In genomic region chr5:150511641-150512367, GRCh38 we compare ENCODE assay signal across 9 cellular contexts. TPM values are rescaled to one million over a fixed set of nuclear protein-coding genes. Genes with fewer than 3 reads are reported as not detected.
A peak's percentile ranks its signal among the peaks of the same experiment; 100 is the strongest.
DNase-seq lines count a peak whose midpoint lies in the region; ATAC-seq and TF ChIP-seq lines count a peak whose summit lies in the region.
"Had no signal": no experiment of that assay in that cellular context is flagged by ENCODE, and none has a peak within 500 bp of the region (broad histone marks: within the 10 kb centered on the region; RNA-seq: fewer than 3 reads in every experiment).

No MANE protein-coding gene starts in this region.

- no peak overlapping the region for H2AFZ ChIP-seq in MM.1S (ENCODE audit: low read length)
- H2AFZ ChIP-seq: parathyroid adenoma had no signal

- TF ChIP-seq CTCF in chondrocyte (IDR thresholded peaks at IDR 0.05) = no peak
- TF ChIP-seq CTCF in MM.1S (IDR thresholded peaks at IDR 0.05; ENCODE audit: low read length) = no peak

- H4K20me1 ChIP-seq in MM.1S (ENCODE audit: insufficient read depth, low read length) = no peaks in the 10 kb centered on the region

- peak overlapping the region; percentile 93 for H3K27ac Mint-ChIP-seq in chondrocyte (ENCODE audit: unreplicated experiment)
- H3K27ac Mint-ChIP-seq in activated CD4-positive, alpha-beta T cell treated with anti-CD3 and anti-CD28 coated beads, Interleukin-2, amount 10 ng/mL, durations not matched to agents 24 days and 14 days = no peak overlapping the region
- peak overlapping the region in 1 of 8 donors; percentile 24 for H3K27ac Mint-ChIP-seq in CD8-positive, alpha-beta memory T cell

- H3K4me1 ChIP-seq in HUES64 (ENCODE audit: insufficient read depth, low read length) (peaks cover 44% of the 10 kb centered on the region), MM.1S (ENCODE audit: low read length) (no peaks in the 10 kb centered on the region)
- H3K4me1 ChIP-seq in CD8-positive, alpha-beta memory T cell (ENCODE audit: insufficient read depth, low read length) = no peaks in the 10 kb centered on the region

- POLR2A ChIA-PET in CD8-positive, alpha-beta memory T cell (lab: Charles Lee) = no interaction called here

- H3K4me3 ChIP-seq in HUES64 (ENCODE audit: low read length) (no peak overlapping the region), MM.1S (ENCODE audit: low read length) (no peak overlapping the region)
- no peak overlapping the region for H3K4me3 ChIP-seq in CD8-positive, alpha-beta memory T cell (ENCODE audit: low read length)

- peak overlapping the region; percentile 31; the same call in 1 of the 2 replicates for H3K27ac ChIP-seq in HUES64 (ENCODE audit: low read depth, low read length)
- peak overlapping the region; percentile 62 for H3K27ac ChIP-seq in temporal lobe (ENCODE audit: low read depth, low read length)
- H3K27ac ChIP-seq in MM.1S (ENCODE audit: low read length) = no peak overlapping the region
- no peak overlapping the region for H3K27ac ChIP-seq in CD8-positive, alpha-beta memory T cell (ENCODE audit: low read depth, low read length)
- H3K27ac ChIP-seq: parathyroid adenoma had no signal

- CTCF ChIA-PET in CD8-positive, alpha-beta memory T cell (lab: Charles Lee) = interaction anchor here (1.2 kb wide), 1 partner anchor 29 kb away, joined by 3 read pairs; no protein-coding TSS in a partner anchor

- H3K4me3 Mint-ChIP-seq in chondrocyte (ENCODE audit: unreplicated experiment) = no peak overlapping the region
- no peak overlapping the region for H3K4me3 Mint-ChIP-seq in activated T-cell treated with anti-CD3 and anti-CD28 coated beads, Interleukin-2, amount 50 U/mL, for 4 hours
- H3K4me3 Mint-ChIP-seq in activated CD4-positive, alpha-beta T cell treated with anti-CD3 and anti-CD28 coated beads, Interleukin-2, amount 10 ng/mL, durations not matched to agents 24 days and 14 days = no peak overlapping the region
- no peak overlapping the region for H3K4me3 Mint-ChIP-seq in CD8-positive, alpha-beta memory T cell

- H3K36me3 Mint-ChIP-seq in chondrocyte (ENCODE audit: low read depth) = no peaks in the 10 kb centered on the region
- H3K36me3 Mint-ChIP-seq in activated T-cell treated with anti-CD3 and anti-CD28 coated beads, Interleukin-2, amount 50 U/mL, for 4 hours (ENCODE audit: insufficient read depth) = no peaks in the 10 kb centered on the region
- no peaks in the 10 kb centered on the region for H3K36me3 Mint-ChIP-seq in activated CD4-positive, alpha-beta T cell treated with anti-CD3 and anti-CD28 coated beads, Interleukin-2, amount 10 ng/mL, durations not matched to agents 24 days and 14 days (ENCODE audit: low read depth)
- no peaks in the 10 kb centered on the region for H3K36me3 Mint-ChIP-seq in CD8-positive, alpha-beta memory T cell

- H3K9me3 ChIP-seq in HUES64 (ENCODE audit: insufficient read depth, low read depth, low read length) = no peaks in the 10 kb centered on the region
- no peaks in the 10 kb centered on the region for H3K9me3 ChIP-seq in MM.1S (replicated peaks; ENCODE audit: insufficient read depth, low read length)
- no peaks in the 10 kb centered on the region for H3K9me3 ChIP-seq in CD8-positive, alpha-beta memory T cell (ENCODE audit: low read length)

- intact Hi-C loops in left colon (cut with DNase I, micrococcal nuclease) = no loop called here
- intact Hi-C loops in activated CD4-positive, alpha-beta T cell treated with anti-CD3 and anti-CD28 coated beads, Interleukin-2, amount 10 ng/mL, durations not matched to agents 24 days and 14 days (cut with micrococcal nuclease) = no loop called here

- H3K36me3 ChIP-seq in HUES64 (ENCODE audit: insufficient read depth, low read length) (no peaks in the 10 kb centered on the region), MM.1S (replicated peaks; ENCODE audit: insufficient read depth, low read length) (no peaks in the 10 kb centered on the region)
- H3K36me3 ChIP-seq in CD8-positive, alpha-beta memory T cell (ENCODE audit: insufficient read depth, low read length) = no peaks in the 10 kb centered on the region

- no peaks in the 10 kb centered on the region for H3K27me3 ChIP-seq in HUES64 (ENCODE audit: insufficient read depth, low read length)
- H3K27me3 ChIP-seq in MM.1S (replicated peaks; ENCODE audit: insufficient read depth, low read length) = no peaks in the 10 kb centered on the region
- H3K27me3 ChIP-seq in CD8-positive, alpha-beta memory T cell (ENCODE audit: insufficient read depth, low read length, poor library complexity, severe bottlenecking) = no peaks in the 10 kb centered on the region

- no peak overlapping the region for H3K4me2 ChIP-seq in MM.1S (ENCODE audit: low read depth, low read length)

- no peaks in the 10 kb centered on the region for H3F3A ChIP-seq in MM.1S (ENCODE audit: insufficient read depth, low read length)

- H3K79me2 ChIP-seq in MM.1S (ENCODE audit: low read length) = peaks cover 23% of the 10 kb centered on the region

- H3K27me3 Mint-ChIP-seq in chondrocyte (ENCODE audit: low read depth) = no peaks in the 10 kb centered on the region
- no peaks in the 10 kb centered on the region for H3K27me3 Mint-ChIP-seq in activated T-cell treated with anti-CD3 and anti-CD28 coated beads, Interleukin-2, amount 50 U/mL, for 4 hours (ENCODE audit: low read depth)
- H3K27me3 Mint-ChIP-seq in activated CD4-positive, alpha-beta T cell treated with anti-CD3 and anti-CD28 coated beads, Interleukin-2, amount 10 ng/mL, durations not matched to agents 24 days and 14 days = no peaks in the 10 kb centered on the region
- peaks cover 0 to 5% of the 10 kb centered on the region in 2 donors for H3K27me3 Mint-ChIP-seq in CD8-positive, alpha-beta memory T cell

- DNase-seq in chondrocyte (ENCODE audit: low spot score) (no peak), left colon (peak; percentile 88 to 97), MM.1S (no peak)
- DNase-seq in activated T-cell treated with anti-CD3 and anti-CD28 coated beads, Interleukin-2, amount 50 U/mL, for 4 hours = no peak
- no peak for DNase-seq in activated CD4-positive, alpha-beta T cell treated with anti-CD3 and anti-CD28 coated beads, Interleukin-2, amount 10 ng/mL, durations not matched to agents 24 days and 14 days
- no peak for DNase-seq in CD8-positive, alpha-beta memory T cell

- peaks cover 92% of the 10 kb centered on the region for H3K4me1 Mint-ChIP-seq in chondrocyte (ENCODE audit: low read depth)
- no peaks in the 10 kb centered on the region for H3K4me1 Mint-ChIP-seq in activated T-cell treated with anti-CD3 and anti-CD28 coated beads, Interleukin-2, amount 50 U/mL, for 4 hours (ENCODE audit: low read depth)
- no peaks in the 10 kb centered on the region for H3K4me1 Mint-ChIP-seq in activated CD4-positive, alpha-beta T cell treated with anti-CD3 and anti-CD28 coated beads, Interleukin-2, amount 10 ng/mL, durations not matched to agents 24 days and 14 days
- H3K4me1 Mint-ChIP-seq in CD8-positive, alpha-beta memory T cell = no peaks in the 10 kb centered on the region

- no peaks in the 10 kb centered on the region for H3K9me3 Mint-ChIP-seq in chondrocyte (ENCODE audit: low read depth)
- H3K9me3 Mint-ChIP-seq in activated T-cell treated with anti-CD3 and anti-CD28 coated beads, Interleukin-2, amount 50 U/mL, for 4 hours = no peaks in the 10 kb centered on the region
- no peaks in the 10 kb centered on the region for H3K9me3 Mint-ChIP-seq in activated CD4-positive, alpha-beta T cell treated with anti-CD3 and anti-CD28 coated beads, Interleukin-2, amount 10 ng/mL, durations not matched to agents 24 days and 14 days
- no peaks in the 10 kb centered on the region for H3K9me3 Mint-ChIP-seq in CD8-positive, alpha-beta memory T cell

- peak; percentile 81 for ATAC-seq in left colon
- ATAC-seq in activated T-cell treated with anti-CD3 and anti-CD28 coated beads, Interleukin-2, amount 50 U/mL, for 4 hours = no peak

- no peaks in the 10 kb centered on the region for H3K9me2 ChIP-seq in MM.1S (replicated peaks; ENCODE audit: insufficient read depth, low read length)

- WGBS in HUES64 = 22% methylated on average over 6 of the region's 6 CpGs

- no peak overlapping the region for H3K9ac ChIP-seq in HUES64 (ENCODE audit: low read depth, low read length)
- H3K9ac ChIP-seq in MM.1S (ENCODE audit: low read length) = no peak overlapping the region
- H3K9ac ChIP-seq: parathyroid adenoma had no signal

RNA-seq across cellular contexts. Expression of gene NDST1, which starts 3.9 kb away (rescaled TPM):
- 34.7 TPM for polyA plus RNA-seq in HUES64 (2013, experiment 1 of 2)
- 33.9 TPM for polyA plus RNA-seq in HUES64 (2013, experiment 2 of 2)
- total RNA-seq in chondrocyte = 223 to 229 TPM (median 228 TPM) in 3 replicates
- 10 to 100 TPM; 63.5 to 73.9 TPM for total RNA-seq in left colon
- 28.0 TPM for total RNA-seq in temporal lobe
- total RNA-seq in activated T-cell treated with anti-CD3 and anti-CD28 coated beads, Interleukin-2, amount 50 U/mL, for 4 hours = 1 to 10 TPM; 5.0 to 8.0 (median 5.6) TPM
- 2.8 and 3.9 TPM in 2 replicates for total RNA-seq in activated CD4-positive, alpha-beta T cell treated with anti-CD3 and anti-CD28 coated beads, Interleukin-2, amount 10 ng/mL, durations not matched to agents 24 days and 14 days
- total RNA-seq in CD8-positive, alpha-beta memory T cell = 1 to 10 TPM; 1.9 to 2.8 TPM
- 0.13 TPM for polyA plus RNA-seq in CD8-positive, alpha-beta memory T cell

Comparison
In these comparisons a context has a peak if more than half of its experiments do, and no peak if none do; other contexts are left out.
1. H3K27ac ChIP-seq: peak in HUES64 (single experiment) and temporal lobe (single experiment); none in MM.1S (single experiment) and CD8-positive, alpha-beta memory T cell (single experiment).
2. DNase-seq: peak in left colon (2 of 2); none in chondrocyte (single experiment), activated T-cell treated with anti-CD3 and anti-CD28 coated beads, Interleukin-2, amount 50 U/mL, for 4 hours (single experiment), MM.1S (single experiment), activated CD4-positive, alpha-beta T cell treated with anti-CD3 and anti-CD28 coated beads, Interleukin-2, amount 10 ng/mL, durations not matched to agents 24 days and 14 days (single experiment) and CD8-positive, alpha-beta memory T cell (0 of 5).